Comparison of ENCODE assay signal across 18 cellular contexts in the genomic region with DNA sequence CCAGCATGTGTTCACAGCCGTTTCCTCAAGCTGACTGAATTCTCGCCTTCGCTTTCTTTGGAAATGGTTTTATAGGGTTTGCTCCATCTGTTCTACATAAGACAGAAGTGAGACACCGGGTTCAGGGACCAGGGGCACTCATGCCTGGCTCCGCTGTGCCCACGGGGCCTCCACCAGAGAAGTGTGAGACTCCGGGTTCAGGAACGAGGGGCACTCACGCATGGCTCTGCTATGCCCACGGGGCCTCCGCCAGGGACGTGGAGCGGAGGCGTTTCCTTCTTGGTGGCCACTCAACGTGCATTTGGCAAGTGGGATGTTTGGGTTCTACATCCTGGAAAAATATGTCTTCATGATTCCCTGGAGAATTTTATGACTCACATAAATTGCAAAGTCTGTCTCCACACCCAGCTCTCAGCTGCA.
A peak's percentile ranks its signal among the peaks of the same experiment; 100 is the strongest.
DNase-seq lines count a peak whose midpoint lies in the region; ATAC-seq and TF ChIP-seq lines count a peak whose summit lies in the region.
"Had no signal": no experiment of that assay in that cellular context is flagged by ENCODE, and none has a peak within 500 bp of the region (broad histone marks: within the 10 kb centered on the region; RNA-seq: fewer than 3 reads in every experiment).

No MANE protein-coding gene starts in this region.

- DNase-seq in posterior vena cava (ENCODE audit: low spot score) (peak; percentile 45), globus pallidus (ENCODE audit: low spot score) (no peak), iPS-NIHi7 (ENCODE audit: extremely low spot score) (no peak), foreskin melanocyte (no peak), foreskin keratinocyte (no peak)
- DNase-seq: activated CD4-positive, alpha-beta T cell treated with anti-CD3 and anti-CD28 coated beads, Interleukin-2, amount 50 U/mL, for 1 hour; body of pancreas; kidney; mesendoderm; NCI-H1092; NCI-H748 treated with DMSO at 0.1 percent for 48 hours had no signal

- ATAC-seq in GM18498 (IDR thresholded peaks at IDR 0.05; ENCODE audit: unreplicated experiment) (peak; percentile 80), GM21723 (IDR thresholded peaks at IDR 0.05; ENCODE audit: unreplicated experiment) (peak; percentile 67), HG03575 (IDR thresholded peaks at IDR 0.05; ENCODE audit: extremely low read depth, insufficient number of reproducible peaks, low FRiP score, unreplicated experiment) (peak; percentile 50), foreskin keratinocyte (no peak)
- ATAC-seq: body of pancreas, Panc1 had no signal

- TF ChIP-seq CTCF in foreskin keratinocyte (conservative IDR thresholded peaks at IDR 0.05): no peak

- H3K27me3 ChIP-seq in foreskin keratinocyte: no peaks in the 10 kb centered on the region
- H3K27me3 ChIP-seq: body of pancreas, neural progenitor cell, right atrium auricular region had no signal

- no peaks in the 10 kb centered on the region for H3K4me1 ChIP-seq in foreskin keratinocyte
- H3K4me1 ChIP-seq: body of pancreas, neural progenitor cell, right atrium auricular region had no signal

- intact Hi-C loops in posterior vena cava (cut with DNase I): no loop called here

- H3K27ac ChIP-seq in foreskin keratinocyte: no peak overlapping the region
- H3K27ac ChIP-seq: body of pancreas, HL-60, neural progenitor cell, right atrium auricular region had no signal
